Comparison of ENCODE assay signal across 15 cellular contexts in the genomic region with DNA sequence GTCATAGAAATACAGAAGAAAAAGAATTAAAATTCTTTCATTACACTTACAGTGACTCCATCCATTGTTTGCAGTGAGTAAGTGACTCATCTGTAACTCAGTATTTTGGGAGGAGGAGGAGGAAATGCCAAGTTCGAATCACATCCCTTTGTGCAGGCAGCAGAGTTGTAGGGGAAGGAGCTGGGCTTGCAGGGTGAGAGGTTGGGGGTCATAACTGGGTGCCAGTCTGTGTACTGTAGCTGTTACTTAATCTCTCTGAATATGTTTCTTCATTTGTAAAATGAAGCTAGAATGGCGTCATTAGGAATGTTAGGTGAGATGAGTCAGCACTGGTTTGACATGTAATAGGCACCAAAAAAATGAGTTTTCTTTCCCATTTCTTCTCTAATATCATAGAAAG.
DNase-seq lines count a peak whose midpoint lies in the region; ATAC-seq, FAIRE-seq and TF ChIP-seq lines count a peak whose summit lies in the region.
"Had no signal": no experiment of that assay in that cellular context is flagged by ENCODE, and none has a peak within 500 bp of the region (broad histone marks: within the 10 kb centered on the region; RNA-seq: fewer than 3 reads in every experiment).

No MANE protein-coding gene starts in this region.

- H3K9ac ChIP-seq in adipocyte (ENCODE audit: low read length), result no peak overlapping the region

- H3K9me3 ChIP-seq in right atrium auricular region (no peaks in the 10 kb centered on the region), adipocyte (ENCODE audit: control insufficient read depth, low read length) (peaks cover 6% of the 10 kb centered on the region)
- H3K9me3 ChIP-seq: colonic mucosa, Peyer's patch had no signal

- DNase-seq in left cardiac atrium (no peak), right atrium auricular region (ENCODE audit: low spot score) (no peak), adipocyte (ENCODE audit: low read depth) (peak; percentile 75), foreskin keratinocyte (peak; percentile 66 to 74), urothelium cell line (ENCODE audit: low spot score) (peak; percentile 54), T1000 (lab: John Stamatoyannopoulos, UW) (no peak), occipital lobe (lab: John Stamatoyannopoulos, UW) (no peak)
- DNase-seq: activated CD4-positive, CD25-positive, alpha-beta regulatory T cell; activated T-cell treated with anti-CD3 and anti-CD28 coated beads, Interleukin-2, amount 50 U/mL, for 72 hours; colonic mucosa; GF-D8; naive thymus-derived CD8-positive, alpha-beta T cell; Peyer's patch had no signal

- peak; percentile 15 to 83 for ATAC-seq in left cardiac atrium
- peak; percentile 82 for ATAC-seq in foreskin keratinocyte
- no peak for ATAC-seq in HG02981 (IDR thresholded peaks at IDR 0.05; ENCODE audit: unreplicated experiment)
- ATAC-seq: activated T-cell treated with anti-CD3 and anti-CD28 coated beads, Interleukin-2, amount 50 U/mL, for 72 hours; K562; naive thymus-derived CD8-positive, alpha-beta T cell had no signal

- no peaks in the 10 kb centered on the region for H3K27me3 ChIP-seq in right atrium auricular region
- no peaks in the 10 kb centered on the region for H3K27me3 ChIP-seq in adipocyte (replicated peaks; ENCODE audit: control insufficient read depth, insufficient read depth, low read length)
- no peaks in the 10 kb centered on the region for H3K27me3 ChIP-seq in foreskin keratinocyte
- H3K27me3 ChIP-seq: colonic mucosa, Peyer's patch had no signal

- H3K36me3 ChIP-seq in right atrium auricular region (no peaks in the 10 kb centered on the region), adipocyte (ENCODE audit: control insufficient read depth, insufficient read depth, low read length, severe bottlenecking) (no peaks in the 10 kb centered on the region)
- H3K36me3 ChIP-seq: colonic mucosa, Peyer's patch had no signal

- H3K4me1 ChIP-seq in right atrium auricular region, result no peaks in the 10 kb centered on the region
- H3K4me1 ChIP-seq in adipocyte (ENCODE audit: control insufficient read depth, insufficient read depth, low read length), result peaks cover 17% of the 10 kb centered on the region
- peaks cover 20% of the 10 kb centered on the region for H3K4me1 ChIP-seq in foreskin keratinocyte
- H3K4me1 ChIP-seq: colonic mucosa, Peyer's patch had no signal

- intact Hi-C loops in left cardiac atrium (cut with DNase I), result no loop called here

- H3K27ac ChIP-seq in right atrium auricular region, result no peak overlapping the region
- H3K27ac ChIP-seq in foreskin keratinocyte, result no peak overlapping the region
- H3K27ac ChIP-seq: colonic mucosa, Peyer's patch had no signal

- TF ChIP-seq CTCF in right atrium auricular region (IDR thresholded peaks at IDR 0.05), result no peak
- no peak for TF ChIP-seq CTCF in foreskin keratinocyte (conservative IDR thresholded peaks at IDR 0.05)

- no peak overlapping the region for H3K4me3 ChIP-seq in right atrium auricular region
- peak overlapping the region; percentile 53 for H3K4me3 ChIP-seq in adipocyte (ENCODE audit: low read length)
- H3K4me3 ChIP-seq: colonic mucosa, K562, Peyer's patch had no signal

- peak; percentile 32 for FAIRE-seq in urothelium cell line (lab: Jason Lieb, UNC)
- FAIRE-seq: K562 had no signal

Comparison
In these comparisons a context has a peak if more than half of its experiments do, and no peak if none do; other contexts are left out.
1. DNase-seq: peak in adipocyte (single experiment), foreskin keratinocyte (2 of 2) and urothelium cell line (single experiment); none in left cardiac atrium (single experiment), right atrium auricular region (single experiment), T1000 (single experiment) and occipital lobe (single experiment).